ENCODE assay signal across 9 cellular contexts in the genomic region with DNA sequence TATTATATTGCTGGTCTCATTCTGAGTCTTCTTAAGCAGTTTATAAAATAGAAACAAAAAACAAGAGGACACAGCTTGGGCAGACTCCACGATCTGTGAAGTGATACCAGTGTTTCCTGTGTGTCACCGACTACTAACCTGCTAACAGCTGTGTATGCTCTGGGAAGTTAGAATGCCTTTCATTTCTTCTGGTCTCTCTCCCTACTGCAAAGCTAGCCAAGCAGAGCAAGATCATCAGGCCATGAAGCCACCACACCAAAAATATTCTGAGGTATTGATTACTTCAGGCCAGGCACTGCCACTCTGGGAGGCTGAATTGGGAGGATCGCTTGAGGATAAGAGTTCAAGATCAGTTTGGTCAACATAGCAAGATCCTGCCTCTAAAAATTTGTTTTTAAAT. TPM values are rescaled to one million over a fixed set of nuclear protein-coding genes. Genes with fewer than 3 reads are reported as not detected.
DNase-seq lines count a peak whose midpoint lies in the region; ATAC-seq lines count a peak whose summit lies in the region.
"Had no signal": no experiment of that assay in that cellular context is flagged by ENCODE, and none has a peak within 500 bp of the region (broad histone marks: within the 10 kb centered on the region; RNA-seq: fewer than 3 reads in every experiment).

No MANE protein-coding gene starts in this region.

- DNase-seq in mesenchymal stem cell, result peak; percentile 26
- no peak for DNase-seq in NK-92 (lab: John Stamatoyannopoulos, UW; ENCODE audit: unreplicated experiment)
- DNase-seq in posterior cingulate gyrus, result no peak
- DNase-seq in posterior vena cava (ENCODE audit: low spot score), result no peak
- DNase-seq in EL, result no peak

- H2BK5ac ChIP-seq in mesenchymal stem cell (ENCODE audit: low read depth, low read length, poor library complexity, severe bottlenecking), result no peak overlapping the region

- H3K18ac ChIP-seq in mesenchymal stem cell (ENCODE audit: low read depth in 1 of 2, low read length in 2 of 2), result no peak overlapping the region

- H3K9me3 ChIP-seq in mesenchymal stem cell (ENCODE audit: control insufficient read depth, low read length), result no peaks in the 10 kb centered on the region

- intact Hi-C loops in posterior cingulate gyrus (cut with DNase I), result no loop called here
- intact Hi-C loops in posterior vena cava (cut with DNase I), result no loop called here

- peaks cover 3% of the 10 kb centered on the region for H3K4me1 ChIP-seq in mesenchymal stem cell (ENCODE audit: control insufficient read depth, insufficient read depth, low read depth, low read length)

- H3K36me3 ChIP-seq in mesenchymal stem cell (ENCODE audit: control insufficient read depth in 1 of 2, insufficient read depth in 2 of 2, low read depth in 1 of 2, low read length in 2 of 2), result peaks cover 11 to 31% of the 10 kb centered on the region in 2 experiments

- no peak overlapping the region for H2BK120ac ChIP-seq in mesenchymal stem cell (ENCODE audit: low read depth, low read length)

- H4K8ac ChIP-seq in mesenchymal stem cell (ENCODE audit: low read length), result no peak overlapping the region

- no peak overlapping the region for H2BK12ac ChIP-seq in mesenchymal stem cell (ENCODE audit: low read length in 2 of 2)

- no peak overlapping the region for H3K9ac ChIP-seq in mesenchymal stem cell (ENCODE audit: low read length)

- H3K79me1 ChIP-seq in mesenchymal stem cell (replicated peaks; ENCODE audit: low read length, poor library complexity, severe bottlenecking), result peaks cover 14% of the 10 kb centered on the region

- no peak overlapping the region for H2AFZ ChIP-seq in mesenchymal stem cell (ENCODE audit: low read depth, low read length)

- ATAC-seq in GM18508 (IDR thresholded peaks at IDR 0.05; ENCODE audit: insufficient read depth, unreplicated experiment) (peak; percentile 75), GM21423 (IDR thresholded peaks at IDR 0.05; ENCODE audit: unreplicated experiment) (peak; percentile 84), HG03520 (IDR thresholded peaks at IDR 0.05; ENCODE audit: unreplicated experiment) (peak; percentile 67)

- no peak overlapping the region for H3K4ac ChIP-seq in mesenchymal stem cell (ENCODE audit: low read depth in 1 of 2, low read length in 2 of 2)

- H4K91ac ChIP-seq in mesenchymal stem cell (ENCODE audit: low read length), result no peak overlapping the region

- 56% methylated on average over 3 of the region's 3 CpGs for WGBS in mesenchymal stem cell

- no peak overlapping the region for H3K4me2 ChIP-seq in mesenchymal stem cell (ENCODE audit: low read length, poor library complexity, severe bottlenecking)

- no peak overlapping the region for H2BK15ac ChIP-seq in mesenchymal stem cell (ENCODE audit: low read depth, poor library complexity, severe bottlenecking)

- H3K23ac ChIP-seq in mesenchymal stem cell (ENCODE audit: low read length in 2 of 2), result no peak overlapping the region

- H3K14ac ChIP-seq in mesenchymal stem cell (ENCODE audit: low read length in 2 of 2), result no peak overlapping the region

- H3K27ac ChIP-seq in mesenchymal stem cell (ENCODE audit: low read length, poor library complexity, severe bottlenecking), result peak overlapping the region; percentile 38
- H3K27ac ChIP-seq: SK-N-MC had no signal

- H3K27me3 ChIP-seq in mesenchymal stem cell (ENCODE audit: control insufficient read depth in 1 of 2, insufficient read depth in 1 of 2, low read length in 2 of 2), result no peaks in the 10 kb centered on the region

- no peak overlapping the region for H2AK5ac ChIP-seq in mesenchymal stem cell (ENCODE audit: low read length, severe bottlenecking)

- H3K4me3 ChIP-seq in mesenchymal stem cell (ENCODE audit: insufficient read depth in 1 of 2, low read depth in 1 of 2, low read length in 2 of 2), result no peak overlapping the region
- H3K4me3 ChIP-seq: SK-N-MC had no signal

RNA-seq across cellular contexts. Expression of gene SMIM29, which starts 46.9 kb away (rescaled TPM):
- 47.1 TPM for polyA plus RNA-seq in mesenchymal stem cell (2013, experiment 1 of 2)
- 50.5 TPM for polyA plus RNA-seq in mesenchymal stem cell (2013, experiment 2 of 2)
- 10 to 100 TPM; 19.0 to 24.5 TPM for total RNA-seq in posterior vena cava

RNA-seq across cellular contexts. Expression of gene HMGA1, which starts 59.0 kb away (rescaled TPM):
- polyA plus RNA-seq in mesenchymal stem cell (2013, experiment 1 of 2), result 544 TPM
- 524 TPM for polyA plus RNA-seq in mesenchymal stem cell (2013, experiment 2 of 2)
- 10 to 100 TPM; 11.3 to 39.7 TPM for total RNA-seq in posterior vena cava
